Comparison of ENCODE assay signal across 25 cellular contexts in genomic region chr1:201596101-201596868, GRCh38.
"Had no signal": no experiment of that assay in that cellular context is flagged by ENCODE, and none has a peak within 500 bp of the region (broad histone marks: within the 10 kb centered on the region; RNA-seq: fewer than 3 reads in every experiment).

No MANE protein-coding gene starts in this region.

- H3K4me2 ChIP-seq: hepatocyte had no signal

- H2AFZ ChIP-seq: hepatocyte had no signal

- H3K27me3 ChIP-seq: ascending aorta, breast epithelium, cardiac muscle cell, dorsolateral prefrontal cortex, esophagus muscularis mucosa, gastrocnemius medialis, heart right ventricle, hepatocyte had no signal

- H3K79me2 ChIP-seq: hepatocyte had no signal

- H3K36me3 ChIP-seq: breast epithelium, cardiac muscle cell, gastrocnemius medialis had no signal

- H3K4me3 ChIP-seq: ascending aorta, breast epithelium, cardiac muscle cell, coronary artery, dorsolateral prefrontal cortex, esophagus muscularis mucosa, gastrocnemius medialis, heart right ventricle, hepatocyte had no signal

- DNase-seq: activated CD4-positive, alpha-beta T cell treated with anti-CD3 and anti-CD28 coated beads for 48 hours; activated CD4-positive, alpha-beta T cell treated with anti-CD3 and anti-CD28 coated beads, Interleukin-2, amount 50 U/mL, for 1 hour; activated CD4-positive, alpha-beta T cell treated with anti-CD3 and anti-CD28 coated beads, Interleukin-2, amount 50 U/mL, for 48 hours; activated CD8-positive, alpha-beta memory T cell treated with anti-CD3 and anti-CD28 coated beads for 24 hours; activated CD8-positive, alpha-beta T cell treated with anti-CD3 and anti-CD28 coated beads for 36 hours; activated gamma-delta T cell; activated naive CD4-positive, alpha-beta T cell; activated naive CD4-positive, alpha-beta T cell treated with anti-CD3 and anti-CD28 coated beads, Interleukin-2, amount 10 ng/mL, durations not matched to agents 7 days and 5 days; activated naive CD8-positive, alpha-beta T cell treated with anti-CD3 and anti-CD28 coated beads, Interleukin-2, amount 10 ng/mL, durations not matched to agents 7 days and 5 days; activated T-cell treated with anti-CD3 and anti-CD28 coated beads, Interleukin-2, amount 50 U/mL, for 4 hours; effector memory CD4-positive, alpha-beta T cell; endodermal cell; erythroblast; foreskin keratinocyte; gastrocnemius medialis; glutamatergic neuron; heart right ventricle; T-helper 2 cell had no signal

- H3K4me1 ChIP-seq: foreskin keratinocyte had no signal

- H3K9me3 ChIP-seq: ascending aorta, breast epithelium, esophagus muscularis mucosa, gastrocnemius medialis, heart right ventricle had no signal

- H3K27ac ChIP-seq: ascending aorta, cardiac muscle cell, coronary artery, dorsolateral prefrontal cortex, esophagus muscularis mucosa, foreskin keratinocyte, hepatocyte had no signal
